1 cellular context compared by ENCODE assay signal in genomic region chr11:119455708-119456107, GRCh38. TPM values are rescaled to one million over a fixed set of nuclear protein-coding genes. Genes with fewer than 3 reads are reported as not detected.
"Had no signal": no experiment of that assay in that cellular context is flagged by ENCODE, and none has a peak within 500 bp of the region (broad histone marks: within the 10 kb centered on the region; RNA-seq: fewer than 3 reads in every experiment).

No MANE protein-coding gene starts in this region.

RNA-seq across cellular contexts. Expression of gene THY1, which starts 32.7 kb away (rescaled TPM):
- total RNA-seq: naive thymus-derived CD8-positive, alpha-beta T cell had no signal
- polyA plus RNA-seq: naive thymus-derived CD8-positive, alpha-beta T cell had no signal
